ENCODE assay signal across 8 cellular contexts in genomic region chr2:187627153-187627552, GRCh38.
"Had no signal": no experiment of that assay in that cellular context is flagged by ENCODE, and none has a peak within 500 bp of the region (broad histone marks: within the 10 kb centered on the region; RNA-seq: fewer than 3 reads in every experiment).

No MANE protein-coding gene starts in this region.

- H3K27ac ChIP-seq: HL-60 had no signal

- DNase-seq: IMR-90, KBM-7, KG1 had no signal

- H3K4me3 Mint-ChIP-seq: IgD-negative memory B cell had no signal

- H3K27me3 Mint-ChIP-seq: IgD-negative memory B cell had no signal

- H3K4me3 ChIP-seq: K562 had no signal

- ATAC-seq: HepG2, K562 had no signal

- H3K4me1 Mint-ChIP-seq: IgD-negative memory B cell had no signal

- FAIRE-seq: HepG2, HTR-8/SVneo, K562 had no signal

- H3K27ac Mint-ChIP-seq: IgD-negative memory B cell had no signal
